In the genomic region with DNA sequence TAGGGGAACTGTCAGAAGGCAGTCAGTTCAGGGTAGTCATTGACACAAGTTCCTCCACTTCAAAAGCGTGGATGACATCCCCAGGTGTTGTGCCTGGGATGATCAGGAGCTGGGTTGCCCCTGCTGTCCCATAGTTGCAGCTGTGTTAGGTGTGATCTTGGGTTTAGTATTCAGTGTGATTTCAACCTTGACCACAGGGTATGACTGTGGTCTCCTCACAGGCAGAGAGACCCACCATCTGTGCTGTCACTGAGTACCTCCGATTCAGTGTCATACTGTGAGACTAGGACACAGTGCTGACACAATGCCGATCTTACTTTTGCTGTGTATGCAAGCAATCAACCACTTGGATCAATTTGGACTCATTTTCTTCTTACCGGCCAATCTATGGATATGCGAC, we compare ENCODE assay signal across 23 cellular contexts. TPM values are rescaled to one million over a fixed set of nuclear protein-coding genes. Genes with fewer than 3 reads are reported as not detected.
DNase-seq lines count a peak whose midpoint lies in the region; ATAC-seq, FAIRE-seq and TF ChIP-seq lines count a peak whose summit lies in the region.
"Had no signal": no experiment of that assay in that cellular context is flagged by ENCODE, and none has a peak within 500 bp of the region (broad histone marks: within the 10 kb centered on the region; RNA-seq: fewer than 3 reads in every experiment).

No MANE protein-coding gene starts in this region.

- TF ChIP-seq POLR2A in GM12892 (IDR thresholded peaks at IDR 0.05; ENCODE audit: low read depth, low read length) (no peak), spleen (IDR thresholded peaks at IDR 0.05) (no peak)

- no peaks in the 10 kb centered on the region for H3K27me3 Mint-ChIP-seq in endothelial cell (ENCODE audit: unreplicated experiment)
- H3K27me3 Mint-ChIP-seq: CD4-positive, alpha-beta memory T cell had no signal

- DNase-seq in GM12892 (ENCODE audit: insufficient read length), result no peak
- no peak for DNase-seq in spleen
- DNase-seq in 8988T, result no peak
- DNase-seq in endothelial cell (ENCODE audit: low spot score), result no peak
- no peak for DNase-seq in activated CD8-positive, alpha-beta memory T cell treated with anti-CD3 and anti-CD28 coated beads, Interleukin-2, amount 50 U/mL, for 48 hours
- DNase-seq: ACHN; activated gamma-delta T cell; CD4-positive, alpha-beta memory T cell; cerebellar nuclear complex; DMS79; left colon; right cardiac atrium; SHP77; T-helper 2 cell had no signal

- no peak overlapping the region for H3K4me3 Mint-ChIP-seq in endothelial cell (ENCODE audit: unreplicated experiment)
- H3K4me3 Mint-ChIP-seq: CD4-positive, alpha-beta memory T cell had no signal

- peaks cover 0 to 5% (median 0%) of the 10 kb centered on the region in 8 donors for H3K9me3 ChIP-seq in spleen
- H3K9me3 ChIP-seq: HAP-1, neutrophil had no signal

- H3K4me1 Mint-ChIP-seq in endothelial cell (ENCODE audit: unreplicated experiment), result no peaks in the 10 kb centered on the region

- no peak overlapping the region for H3K27ac Mint-ChIP-seq in endothelial cell (ENCODE audit: unreplicated experiment)
- H3K27ac Mint-ChIP-seq: CD4-positive, alpha-beta memory T cell had no signal

- FAIRE-seq in GM12892 (lab: Jason Lieb, UNC), result peak; percentile 46
- FAIRE-seq: HTR-8/SVneo had no signal

- H3K9me3 Mint-ChIP-seq in endothelial cell (ENCODE audit: unreplicated experiment), result no peaks in the 10 kb centered on the region

- TF ChIP-seq CTCF in spleen (IDR thresholded peaks at IDR 0.05 in 8 of 11, conservative IDR thresholded peaks at IDR 0.05 in 3 of 11), result no peak
- no peak for TF ChIP-seq CTCF in endothelial cell (IDR thresholded peaks at IDR 0.05; ENCODE audit: unreplicated experiment)

- no peaks in the 10 kb centered on the region for H3K36me3 ChIP-seq in spleen
- H3K36me3 ChIP-seq: HAP-1, neutrophil had no signal

- H3K27ac ChIP-seq in spleen, result peak overlapping the region in 4 of 8 donors; percentile 42 to 55 (median 47)
- H3K27ac ChIP-seq: neutrophil had no signal

- no peak overlapping the region for H3K4me3 ChIP-seq in spleen
- H3K4me3 ChIP-seq: HAP-1 had no signal

- intact Hi-C loops in spleen (cut with DNase I; ENCODE audit: low total_unique reads), result no loop called here

- ATAC-seq in GM19351 (IDR thresholded peaks at IDR 0.05; ENCODE audit: unreplicated experiment) (peak; percentile 38), HG02588 (IDR thresholded peaks at IDR 0.05; ENCODE audit: unreplicated experiment) (peak; percentile 61), HG03354 (IDR thresholded peaks at IDR 0.05; ENCODE audit: poor library complexity, severe bottlenecking, unreplicated experiment) (peak; percentile 47)
- ATAC-seq: left colon, right cardiac atrium had no signal

- WGBS in spleen, 5 donors, result 77 to 94% (median 81%) methylated on average over 2 to 5 of the region's 5 CpGs

- no peaks in the 10 kb centered on the region for H3K4me1 ChIP-seq in spleen
- H3K4me1 ChIP-seq: HAP-1 had no signal

- no peaks in the 10 kb centered on the region for H3K27me3 ChIP-seq in spleen (replicated peaks in 1 of 7)
- H3K27me3 ChIP-seq: neutrophil had no signal

- H3K36me3 Mint-ChIP-seq in endothelial cell (ENCODE audit: low read depth, unreplicated experiment), result no peaks in the 10 kb centered on the region
- H3K36me3 Mint-ChIP-seq: CD4-positive, alpha-beta memory T cell had no signal

RNA-seq across cellular contexts. Expression of gene FOXR2, which starts 25.2 kb away (rescaled TPM):
- polyA plus RNA-seq in GM12892 (2012; ENCODE audit: missing spikeins), result not detected
- total RNA-seq in spleen (not detected), endothelial cell (ENCODE audit: unreplicated experiment) (not detected)
- polyA plus RNA-seq in spleen, result not detected
- total RNA-seq: CD4-positive, alpha-beta memory T cell; fibroblast of villous mesenchyme; left colon; mononuclear cell; right cardiac atrium; subcutaneous adipose tissue had no signal
- polyA plus RNA-seq: CD4-positive, alpha-beta memory T cell; right cardiac atrium had no signal
